In genomic region chr2:74504591-74504990, GRCh38 we compare ENCODE assay signal across 2 cellular contexts.
TF ChIP-seq lines count a peak whose summit lies in the region.

No MANE protein-coding gene starts in this region.

TF ChIP-seq in HepG2, 621 proteins besides CTCF, POLR2A, EP300 and RAD21:
- no peak for TF ChIP-seq ZHX2 (IDR thresholded peaks at IDR 0.05; ENCODE audit: low read depth)
- no peak for TF ChIP-seq ZHX2 (CRISPR knock-in tag; IDR thresholded peaks at IDR 0.05; ENCODE audit: borderline replicate concordance)
- TF ChIP-seq IKZF4 (CRISPR knock-in tag; IDR thresholded peaks at IDR 0.05; ENCODE audit: borderline replicate concordance, low read depth, not compliant biosample characterization) = no peak
- no peak for TF ChIP-seq ZNF501 (CRISPR knock-in tag; IDR thresholded peaks at IDR 0.05)
- peak; percentile 39 for TF ChIP-seq POLR2AphosphoS5 (IDR thresholded peaks at IDR 0.05; ENCODE audit: low read depth, low read length)
- TF ChIP-seq SAP130 (CRISPR knock-in tag; IDR thresholded peaks at IDR 0.05; ENCODE audit: low read depth) = 0 out of 2 replicates have a peak, but pooled peaks have one; percentile 9

TF ChIP-seq in GM12891, 5 proteins besides CTCF, POLR2A, EP300 and RAD21:
- TF ChIP-seq PAX5 (IDR thresholded peaks at IDR 0.05; ENCODE audit: insufficient read depth, low read length, severe bottlenecking) (no peak), TAF1 (IDR thresholded peaks at IDR 0.05; ENCODE audit: low read depth, low read length) (no peak), POLR2AphosphoS5 (IDR thresholded peaks at IDR 0.05; ENCODE audit: low read depth, low read length) (no peak), POU2F2 (IDR thresholded peaks at IDR 0.05; ENCODE audit: low read depth, low read length) (no peak), SPI1 (IDR thresholded peaks at IDR 0.05; ENCODE audit: low read depth, low read length) (no peak)
